8 cellular contexts compared by ENCODE assay signal in the genomic region with DNA sequence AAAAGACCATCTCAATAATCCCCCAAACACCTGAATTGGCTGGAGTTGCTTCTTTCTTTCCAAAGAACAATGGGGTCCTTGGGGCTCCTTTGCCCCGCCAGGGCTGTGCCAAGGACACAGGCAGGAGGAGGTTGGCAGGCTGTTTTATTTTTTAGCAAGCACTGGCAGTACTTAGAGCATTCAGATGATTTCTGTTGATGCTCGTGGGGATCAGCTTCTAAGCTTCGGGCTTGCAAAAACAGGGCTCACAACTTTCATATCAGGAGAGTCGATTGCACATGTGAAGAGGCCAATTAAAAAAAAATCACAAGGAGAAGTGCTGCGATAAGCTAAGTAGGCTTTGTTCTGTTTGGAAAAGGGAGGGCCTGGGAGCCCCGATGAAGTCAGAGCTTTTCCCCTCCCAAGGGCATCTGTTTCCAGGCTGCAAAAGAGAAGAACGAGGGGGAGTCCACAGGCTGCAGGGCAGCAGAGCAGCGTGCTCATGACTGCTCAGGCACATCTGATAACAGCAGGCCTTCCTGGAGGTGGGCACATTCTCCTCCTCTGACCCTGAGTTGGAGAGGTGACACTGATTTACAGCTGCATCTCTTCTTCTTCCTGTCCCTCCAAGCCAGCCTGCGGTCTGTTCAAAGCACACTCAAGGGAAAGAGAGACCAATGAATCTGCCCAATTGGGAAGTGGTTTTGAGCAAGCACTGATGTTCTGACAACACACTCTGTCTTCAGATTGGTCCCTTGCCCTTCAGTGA. TPM values are rescaled to one million over a fixed set of nuclear protein-coding genes. Genes with fewer than 3 reads are reported as not detected.
DNase-seq lines count a peak whose midpoint lies in the region; ATAC-seq, FAIRE-seq and TF ChIP-seq lines count a peak whose summit lies in the region.

No MANE protein-coding gene starts in this region.

- no peak for TF ChIP-seq POLR2A in GM12878 (IDR thresholded peaks at IDR 0.05; ENCODE audit: low read depth, low read length)
- TF ChIP-seq POLR2A in ovary (IDR thresholded peaks at IDR 0.05): no peak

- in situ Hi-C loops in GM12878 (cut with MboI): no loop called here

- peak overlapping the region; percentile 69 for H3K27ac ChIP-seq in GM12878 (ENCODE audit: control insufficient read depth, insufficient read depth)
- peak overlapping the region in 1 of 2 donors; percentile 24 for H3K27ac ChIP-seq in ovary

- H3K4me2 ChIP-seq in GM12878 (ENCODE audit: control insufficient read depth, insufficient read depth): peak overlapping the region; percentile 39

- H3K9me3 ChIP-seq in GM12878 (replicated peaks; ENCODE audit: control insufficient read depth, insufficient read depth, low read length): no peaks in the 10 kb centered on the region
- H3K9me3 ChIP-seq in ovary: no peaks in the 10 kb centered on the region

- TF ChIP-seq EP300 in GM12878 (IDR thresholded peaks at IDR 0.05; ENCODE audit: borderline replicate concordance in 1 of 2, control insufficient read depth in 1 of 2, low read depth in 2 of 2, low read length in 2 of 2) (no peak), ovary (IDR thresholded peaks at IDR 0.05) (no peak)

- RAD21 ChIA-PET in GM12878 (lab: Charles Lee; ENCODE audit: unreplicated experiment): interaction anchor here (0.6 to 6.9 kb wide), 8 partner anchors 16 to 108 kb away, joined by 3 to 69 read pairs (median 4); a partner anchor contains a TSS

- no TSS peak for BruUV-seq in GM12878 (replicated peaks; lab: Mats Ljungman, UMichigan)

- H4K20me1 ChIP-seq in GM12878 (ENCODE audit: control insufficient read depth, insufficient read depth): no peaks in the 10 kb centered on the region

- POLR2A ChIA-PET in GM12878 (lab: Charles Lee): interaction anchor here (0.7 to 1.6 kb wide), 5 partner anchors 8 to 139 kb away, joined by 3 read pairs; no protein-coding TSS in a partner anchor

- SMC1A ChIA-PET in GM12878 (lab: Charles Lee; ENCODE audit: uncharacterized antibody, unreplicated experiment): interaction anchor here (0.9 to 11.9 kb wide), 14 partner anchors 8 to 107 kb away, joined by 3 to 137 read pairs (median 5); a partner anchor contains a TSS

- 24% methylated on average over 9 of the region's 9 CpGs for WGBS in GM12878 (ENCODE audit: insufficient coverage, insufficient replicate concordance, low lambda C conversion rate, missing lambda C conversion rate)
- whole genome bisulfite sequencing in ovary, 3 donors: 6 to 8% (median 8%) methylated on average over 9 of the region's 9 CpGs

- peaks cover 61% of the 10 kb centered on the region for H3K4me1 ChIP-seq in GM12878 (ENCODE audit: control insufficient read depth, insufficient read depth, low read length)
- peaks cover 11% of the 10 kb centered on the region for H3K4me1 ChIP-seq in ovary (ENCODE audit: insufficient read depth)

- H2AFZ ChIP-seq in GM12878 (ENCODE audit: control insufficient read depth, low read depth, low read length): no peak overlapping the region

- H3K9ac ChIP-seq in GM12878 (ENCODE audit: control insufficient read depth, insufficient read depth, low read length): peak overlapping the region; percentile 31

- peak; percentile 72 for DNase-seq in NCI-H1105 treated with DMSO at 0.1 percent for 48 hours (lab: John Stamatoyannopoulos, UW)
- DNase-seq in GM12878 (ENCODE audit: low read depth, low spot score): no peak
- peak; percentile 31 to 71 (median 51) for DNase-seq in ovary
- no peak for DNase-seq in T1000 (lab: John Stamatoyannopoulos, UW)
- no peak for DNase-seq in stimulated activated CD4-positive, alpha-beta T cell treated with anti-CD3 and anti-CD28 coated beads, Interleukin-12 subunit alpha, Interleukin-12 subunit beta, amount 100 ng/mL, for 4 hours
- DNase-seq in NCI-H526 treated with DMSO at 0.1 percent for 48 hours (lab: John Stamatoyannopoulos, UW): no peak

- H3K27me3 ChIP-seq in GM12878 (replicated peaks in 1 of 2; ENCODE audit: control insufficient read depth in 2 of 2, insufficient read depth in 2 of 2, low read length in 1 of 2) (no peaks in the 10 kb centered on the region), ovary (no peaks in the 10 kb centered on the region)

- TF ChIP-seq CTCF in GM12878 (IDR thresholded peaks at IDR 0.05 in 2 of 3, conservative IDR thresholded peaks at IDR 0.05 in 1 of 3; ENCODE audit: control insufficient read depth in 2 of 3, extremely low read depth in 1 of 3, insufficient read depth in 1 of 3, low read depth in 3 of 3, low read length in 3 of 3): no peak
- TF ChIP-seq CTCF in ovary (IDR thresholded peaks at IDR 0.05): no peak

- ATAC-seq in GM18873 (IDR thresholded peaks at IDR 0.05; ENCODE audit: low FRiP score, unreplicated experiment) (peak; percentile 35), GM12878 (peak; percentile 22), HG02588 (IDR thresholded peaks at IDR 0.05; ENCODE audit: unreplicated experiment) (no peak)

- H3K4me3 ChIP-seq in GM12878: peak overlapping the region; percentile 23; the same call in 1 of the 2 replicates
- no peak overlapping the region for H3K4me3 ChIP-seq in ovary

- CTCF ChIA-PET in GM12878 (lab: Yijun Ruan, JAX): interaction anchor here (0.7 to 9.1 kb wide), 4 partner anchors 7 to 80 kb away, joined by 3 to 49 read pairs (median 10); no protein-coding TSS in a partner anchor

- peak; percentile 82 for FAIRE-seq in GM12878 (lab: Jason Lieb, UNC)

- H3K79me2 ChIP-seq in GM12878 (ENCODE audit: control insufficient read depth, insufficient read depth, low read length): no peaks in the 10 kb centered on the region

- H3K36me3 ChIP-seq in GM12878 (ENCODE audit: control insufficient read depth in 2 of 2, insufficient read depth in 2 of 2, low read length in 1 of 2): no peaks in the 10 kb centered on the region
- H3K36me3 ChIP-seq in ovary: no peaks in the 10 kb centered on the region

- intact Hi-C loops in GM12878 (cut with micrococcal nuclease; ENCODE audit: unreplicated experiment) (loop anchor here (2.0 kb wide), 1 partner anchor 16 kb away; no protein-coding TSS in a partner anchor), ovary (cut with DNase I) (no loop called here)

- no peak for TF ChIP-seq RAD21 in GM12878 (IDR thresholded peaks at IDR 0.05; ENCODE audit: insufficient read depth, low read depth, low read length)

TF ChIP-seq in GM12878, 131 proteins besides CTCF, POLR2A, EP300 and RAD21:
- 0 out of 2 replicates have a peak, but pooled peaks have one; percentile 25 for TF ChIP-seq TCF12 (IDR thresholded peaks at IDR 0.05; ENCODE audit: low read depth, low read length)
- TF ChIP-seq IKZF1 (conservative IDR thresholded peaks at IDR 0.05): peak; percentile 37; the same call in 1 of the 2 replicates
- TF ChIP-seq NR2C2 (IDR thresholded peaks at IDR 0.05; ENCODE audit: borderline replicate concordance, control insufficient read depth, insufficient read length, low read depth): no peak
- 0 out of 2 replicates have a peak, but pooled peaks have one; percentile 31 for TF ChIP-seq EED (IDR thresholded peaks at IDR 0.05; ENCODE audit: low read depth)
- TF ChIP-seq HDAC6 (IDR thresholded peaks at IDR 0.05; ENCODE audit: unreplicated experiment): no peak
- no peak for TF ChIP-seq NFYA (IDR thresholded peaks at IDR 0.05; ENCODE audit: borderline replicate concordance, low read depth, low read length)
- TF ChIP-seq, protein P1, sequence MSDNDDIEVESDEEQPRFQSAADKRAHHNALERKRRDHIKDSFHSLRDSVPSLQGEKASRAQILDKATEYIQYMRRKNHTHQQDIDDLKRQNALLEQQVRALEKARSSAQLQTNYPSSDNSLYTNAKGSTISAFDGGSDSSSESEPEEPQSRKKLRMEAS (IDR thresholded peaks at IDR 0.05; ENCODE audit: low read depth, low read length): no peak
- 0 out of 2 replicates have a peak, but pooled peaks have one; percentile 50 for TF ChIP-seq TCF3 (IDR thresholded peaks at IDR 0.05; ENCODE audit: borderline replicate concordance, insufficient read depth, low read depth, low read length)
- 0 out of 2 replicates have a peak, but pooled peaks have one; percentile 23 for TF ChIP-seq NR2F1 (conservative IDR thresholded peaks at IDR 0.05)
- TF ChIP-seq, protein P2, sequence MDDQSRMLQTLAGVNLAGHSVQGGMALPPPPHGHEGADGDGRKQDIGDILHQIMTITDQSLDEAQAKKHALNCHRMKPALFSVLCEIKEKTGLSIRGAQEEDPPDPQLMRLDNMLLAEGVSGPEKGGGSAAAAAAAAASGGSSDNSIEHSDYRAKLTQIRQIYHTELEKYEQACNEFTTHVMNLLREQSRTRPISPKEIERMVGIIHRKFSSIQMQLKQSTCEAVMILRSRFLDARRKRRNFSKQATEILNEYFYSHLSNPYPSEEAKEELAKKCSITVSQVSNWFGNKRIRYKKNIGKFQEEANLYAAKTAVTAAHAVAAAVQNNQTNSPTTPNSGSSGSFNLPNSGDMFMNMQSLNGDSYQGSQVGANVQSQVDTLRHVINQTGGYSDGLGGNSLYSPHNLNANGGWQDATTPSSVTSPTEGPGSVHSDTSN (IDR thresholded peaks at IDR 0.05; ENCODE audit: insufficient replicate concordance, low read depth, low read length): peak; percentile 29
- 0 out of 2 replicates have a peak, but pooled peaks have one; percentile 38 for TF ChIP-seq SPI1 (IDR thresholded peaks at IDR 0.05; ENCODE audit: borderline replicate concordance, insufficient read depth, low read depth, low read length)
- TF ChIP-seq DPF2 (IDR thresholded peaks at IDR 0.05): 0 out of 2 replicates have a peak, but pooled peaks have one; percentile 25
- no peak for TF ChIP-seq CHD1 (IDR thresholded peaks at IDR 0.05; ENCODE audit: low read depth, low read length)
- peak; percentile 82 for TF ChIP-seq RUNX3 (IDR thresholded peaks at IDR 0.05; ENCODE audit: low read length)

RNA-seq across cellular contexts. Expression of a gene that starts 27.3 kb away (rescaled TPM):
- 4.3 and 5.1 TPM in 2 replicates for total RNA-seq in GM12878 (2013; cell fraction: nucleolus; rRNA removed)
- total RNA-seq in GM12878 (2014; rRNA removed): 3.1 and 4.0 TPM in 2 replicates
- total RNA-seq in GM12878 (2014; rRNA removed; fragmentation: Illumina TruSeq; extraction: Trizol): 1.5 and 1.8 TPM in 2 replicates
- 2.7 and 3.8 TPM in 2 replicates for total RNA-seq in GM12878 (2021)
- 2.5 TPM for polyA plus RNA-seq in GM12878 (2011; ENCODE audit: low read depth)
- polyA plus RNA-seq in GM12878 (2011; rRNA removed): 3.4 and 6.6 TPM in 2 replicates
- 6.1 TPM in 2 replicates for polyA plus RNA-seq in GM12878 (2011; cell fraction: cytosol; rRNA removed)
- polyA plus RNA-seq in GM12878 (2011; cell fraction: nucleus; rRNA removed): 10.3 and 15.7 TPM in 2 replicates
- polyA plus RNA-seq in GM12878 (2012): 3.5 TPM in 2 replicates
- 3.2 and 3.4 TPM in 2 replicates for polyA plus RNA-seq in GM12878 (2014; fragmentation: Illumina TruSeq; extraction: Trizol)
- polyA plus RNA-seq in GM12878 (2014; fragmentation: Nextera tagmentation; extraction: Ambion mirVana): 1 to 10 TPM; 1.4 to 1.7 TPM
- 1.7 and 2.3 TPM in 2 replicates for polyA plus RNA-seq in GM12878 (2014; rRNA removed)
- polyA plus RNA-seq in GM12878 (2016; fragmentation: Nextera tagmentation; extraction: Ambion mirVana): 1 to 10 TPM; 1.3 to 1.6 TPM
- 7.6 and 11.6 TPM in 2 replicates for polyA minus RNA-seq in GM12878 (2011; rRNA and poly(A)+ RNA removed)
- 4.0 and 6.3 TPM in 2 replicates for polyA minus RNA-seq in GM12878 (2011; cell fraction: cytosol; rRNA and poly(A)+ RNA removed)
- 5.8 and 17.8 TPM in 2 replicates for polyA minus RNA-seq in GM12878 (2011; cell fraction: nucleus; rRNA and poly(A)+ RNA removed)
- 10 to 100 TPM; 13.8 to 30.8 (median 17.5) TPM for total RNA-seq in ovary
- 10 to 100 TPM; 14.7 to 23.0 TPM for polyA plus RNA-seq in ovary

Comparison
In these comparisons a context has a peak if more than half of its experiments do, and no peak if none do; other contexts are left out.
1. DNase-seq: peak in NCI-H1105 treated with DMSO at 0.1 percent for 48 hours (single experiment) and ovary (5 of 5); none in GM12878 (single experiment), T1000 (single experiment), stimulated activated CD4-positive, alpha-beta T cell treated with anti-CD3 and anti-CD28 coated beads, Interleukin-12 subunit alpha, Interleukin-12 subunit beta, amount 100 ng/mL, for 4 hours (single experiment) and NCI-H526 treated with DMSO at 0.1 percent for 48 hours (single experiment).